In the genomic region with DNA sequence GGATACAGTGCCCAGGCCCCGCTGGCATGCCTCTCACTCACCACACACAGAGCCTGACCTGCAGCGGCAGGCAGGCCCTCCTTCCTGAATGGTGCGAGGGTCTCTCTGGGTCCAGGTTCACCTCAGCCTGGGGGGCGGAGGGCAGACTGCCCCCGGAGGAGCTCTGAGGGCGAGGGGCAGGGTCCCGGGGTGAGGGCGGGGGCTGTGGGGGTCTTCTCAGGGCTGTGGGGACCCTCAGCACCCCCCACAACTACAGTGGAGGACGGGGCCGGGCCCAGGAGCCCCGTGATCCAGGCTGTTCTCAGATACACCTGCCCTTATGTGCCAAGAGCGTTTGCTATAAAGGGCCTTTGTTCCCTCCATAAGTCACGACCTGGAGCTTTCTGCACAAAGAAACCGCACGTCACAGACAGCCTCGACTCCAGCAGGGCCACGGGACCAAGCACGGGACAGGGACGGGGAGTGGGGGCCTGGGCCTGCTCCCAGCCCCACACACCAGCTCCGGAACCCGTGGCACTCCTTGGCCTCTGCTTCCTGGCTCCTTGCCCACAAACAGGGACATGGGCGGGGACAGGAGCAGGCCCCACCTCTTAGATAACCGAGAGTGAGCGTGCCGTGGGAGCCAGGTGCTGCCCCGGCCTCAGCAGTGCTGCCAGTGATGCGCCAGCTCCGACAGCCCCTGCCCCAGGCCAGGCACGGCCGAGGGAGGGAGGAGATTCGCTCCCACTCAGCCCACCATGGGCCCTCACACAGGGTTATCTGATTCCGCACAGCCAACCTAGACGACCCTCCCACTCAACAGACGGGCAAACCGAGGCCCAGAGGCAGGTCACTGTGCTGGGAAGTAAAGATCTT, we compare ENCODE assay signal across 13 cellular contexts.
DNase-seq lines count a peak whose midpoint lies in the region; ATAC-seq and TF ChIP-seq lines count a peak whose summit lies in the region.
"Had no signal": no experiment of that assay in that cellular context is flagged by ENCODE, and none has a peak within 500 bp of the region (broad histone marks: within the 10 kb centered on the region; RNA-seq: fewer than 3 reads in every experiment).

No MANE protein-coding gene starts in this region.

- H3K9ac ChIP-seq in GM23248: no peak overlapping the region
- H3K9ac ChIP-seq: neural progenitor cell had no signal

- no peak for ATAC-seq in HG02870 (IDR thresholded peaks at IDR 0.05; ENCODE audit: unreplicated experiment)

- peak overlapping the region; percentile 52; the same call in 1 of the 2 replicates for H3K27ac ChIP-seq in GM23248
- peak overlapping the region in 3 of 4 donors; percentile 69 to 96 (median 88) for H3K27ac ChIP-seq in esophagus squamous epithelium
- H3K27ac ChIP-seq in prostate gland: peak overlapping the region; percentile 58 to 93
- H3K27ac ChIP-seq in OCI-LY7 (ENCODE audit: low read depth, low read length, poor library complexity, severe bottlenecking): no peak overlapping the region
- H3K27ac ChIP-seq: cardiac muscle cell, neural progenitor cell had no signal

- no peaks in the 10 kb centered on the region for H3K27me3 ChIP-seq in GM23248 (replicated peaks; ENCODE audit: insufficient read depth)
- H3K27me3 ChIP-seq in esophagus squamous epithelium: no peaks in the 10 kb centered on the region
- H3K27me3 ChIP-seq in prostate gland (replicated peaks; ENCODE audit: insufficient read depth): no peaks in the 10 kb centered on the region
- H3K27me3 ChIP-seq: cardiac muscle cell, neural progenitor cell had no signal

- DNase-seq in GM23248: no peak
- DNase-seq in NCI-H526 (lab: John Stamatoyannopoulos, UW): peak; percentile 52 to 87
- DNase-seq in esophagus squamous epithelium (lab: John Stamatoyannopoulos, UW): no peak
- DNase-seq in prostate gland (ENCODE audit: low spot score): peak; percentile 53
- DNase-seq in DMS153 treated with DMSO at 0.1 percent for 48 hours (lab: John Stamatoyannopoulos, UW; ENCODE audit: unreplicated experiment): no peak
- DNase-seq in OCI-LY7 (ENCODE audit: low spot score): no peak
- DNase-seq in NCI-H1694 treated with DMSO at 0.1 percent for 48 hours (lab: John Stamatoyannopoulos, UW): no peak
- DNase-seq: activated CD4-positive, alpha-beta T cell treated with anti-CD3 and anti-CD28 coated beads, Interleukin-2, amount 10 ng/mL, durations not matched to agents 7 days and 5 days; H7; stimulated activated naive CD4-positive, alpha-beta T cell had no signal

- peaks cover 24% of the 10 kb centered on the region for H3K79me2 ChIP-seq in GM23248 (ENCODE audit: insufficient read depth)
- H3K79me2 ChIP-seq in OCI-LY7 (ENCODE audit: insufficient read depth, low read depth, low read length): no peaks in the 10 kb centered on the region

- no peak overlapping the region for H2AFZ ChIP-seq in GM23248
- H2AFZ ChIP-seq in OCI-LY7 (ENCODE audit: low read length): no peak overlapping the region
- H2AFZ ChIP-seq: neural progenitor cell had no signal

- in situ Hi-C loops in GM23248 (cut with MboI): no loop called here

- CTCF ChIA-PET in OCI-LY7 (lab: Charles Lee; ENCODE audit: unreplicated experiment): no interaction called here

- POLR2A ChIA-PET in OCI-LY7 (lab: Charles Lee): no interaction called here

- no peak for TF ChIP-seq CTCF in esophagus squamous epithelium (IDR thresholded peaks at IDR 0.05)
- TF ChIP-seq CTCF in prostate gland (IDR thresholded peaks at IDR 0.05): no peak
- no peak for TF ChIP-seq CTCF in OCI-LY7 (conservative IDR thresholded peaks at IDR 0.05; ENCODE audit: low read length)

- H3K4me1 ChIP-seq in GM23248 (ENCODE audit: insufficient read depth) (peaks cover 37% of the 10 kb centered on the region), esophagus squamous epithelium (peaks cover 27 to 84% (median 56%) of the 10 kb centered on the region in 3 donors), prostate gland (replicated peaks) (peaks cover 35% of the 10 kb centered on the region), OCI-LY7 (ENCODE audit: insufficient read depth, low read length, poor library complexity, severe bottlenecking) (peaks cover 7% of the 10 kb centered on the region)

- no peak overlapping the region for H3K4me2 ChIP-seq in GM23248 (ENCODE audit: unreplicated experiment)
- H3K4me2 ChIP-seq in OCI-LY7 (ENCODE audit: low read length): no peak overlapping the region
- H3K4me2 ChIP-seq: neural progenitor cell had no signal

- H3K36me3 ChIP-seq in GM23248 (ENCODE audit: low read depth) (no peaks in the 10 kb centered on the region), esophagus squamous epithelium (peaks cover 0 to 88% (median 9%) of the 10 kb centered on the region in 3 donors), prostate gland (no peaks in the 10 kb centered on the region), OCI-LY7 (ENCODE audit: insufficient read depth, low read length) (peaks cover 31% of the 10 kb centered on the region; the same call in 1 of the 2 replicates)
- H3K36me3 ChIP-seq: neural progenitor cell had no signal

- H3K9me3 ChIP-seq in GM23248 (ENCODE audit: low read depth): no peaks in the 10 kb centered on the region
- H3K9me3 ChIP-seq in esophagus squamous epithelium: no peaks in the 10 kb centered on the region
- H3K9me3 ChIP-seq in prostate gland: no peaks in the 10 kb centered on the region
- no peaks in the 10 kb centered on the region for H3K9me3 ChIP-seq in OCI-LY7 (ENCODE audit: low read length)

- intact Hi-C loops in esophagus squamous epithelium (cut with DNase I): no loop called here
- intact Hi-C loops in prostate gland (cut with DNase I): no loop called here
- intact Hi-C loops in OCI-LY7 (cut with micrococcal nuclease; ENCODE audit: unreplicated experiment): no loop called here

- TF ChIP-seq POLR2A in esophagus squamous epithelium (IDR thresholded peaks at IDR 0.05): no peak
- no peak for TF ChIP-seq POLR2A in prostate gland (IDR thresholded peaks at IDR 0.05)

- H4K20me1 ChIP-seq in GM23248 (ENCODE audit: insufficient read depth): no peaks in the 10 kb centered on the region
- H4K20me1 ChIP-seq in OCI-LY7 (ENCODE audit: insufficient read depth, low read length): no peaks in the 10 kb centered on the region

- WGBS in GM23248 (ENCODE audit: low coverage in 1 of 2, low lambda C conversion rate in 2 of 2, missing lambda C conversion rate in 2 of 2), 2 experiments: 69 to 78% methylated on average over 26 to 31 of the region's 35 CpGs
- WGBS in esophagus squamous epithelium, 2 donors: 88 to 95% methylated on average over 2 to 5 of the region's 35 CpGs
- WGBS in prostate gland: 58% methylated on average over 23 of the region's 35 CpGs

- peaks cover 31% of the 10 kb centered on the region for H3F3A ChIP-seq in GM23248 (ENCODE audit: insufficient read depth)

- no peaks in the 10 kb centered on the region for H3K9me2 ChIP-seq in GM23248 (ENCODE audit: insufficient read depth)
- no peaks in the 10 kb centered on the region for H3K9me2 ChIP-seq in OCI-LY7 (ENCODE audit: insufficient read depth, low read length)

- no TSS peak for BruUV-seq in OCI-LY7 (replicated peaks; lab: Mats Ljungman, UMichigan)

- H3K4me3 ChIP-seq in GM23248 (no peak overlapping the region), esophagus squamous epithelium (no peak overlapping the region), prostate gland (no peak overlapping the region), OCI-LY7 (ENCODE audit: low read depth, low read length, poor library complexity, severe bottlenecking) (no peak overlapping the region)
- H3K4me3 ChIP-seq: cardiac muscle cell, neural progenitor cell had no signal

Comparison
In these comparisons a context has a peak if more than half of its experiments do, and no peak if none do; other contexts are left out.
1. DNase-seq: peak in NCI-H526 (2 of 2) and prostate gland (single experiment); none in GM23248 (single experiment), esophagus squamous epithelium (single experiment), DMS153 treated with DMSO at 0.1 percent for 48 hours (single experiment), OCI-LY7 (single experiment) and NCI-H1694 treated with DMSO at 0.1 percent for 48 hours (single experiment).